ENCODE assay signal across 20 cellular contexts in genomic region chr20:19396466-19397081, GRCh38.
"Had no signal": no experiment of that assay in that cellular context is flagged by ENCODE, and none has a peak within 500 bp of the region (broad histone marks: within the 10 kb centered on the region; RNA-seq: fewer than 3 reads in every experiment).

No MANE protein-coding gene starts in this region.

- H3K27me3 ChIP-seq: esophagus muscularis mucosa, gastroesophageal sphincter, ovary, testis, upper lobe of left lung had no signal

- H3K4me1 ChIP-seq: esophagus muscularis mucosa, gastroesophageal sphincter, heart right ventricle, testis, upper lobe of left lung had no signal

- H3K27ac ChIP-seq: esophagus muscularis mucosa, gastroesophageal sphincter, heart right ventricle, ovary, testis, upper lobe of left lung, VCaP had no signal

- H3K4me1 Mint-ChIP-seq: memory B cell; naive B cell; stimulated activated memory B cell treated with anti-CD40 and anti-IgM and Interleukin-4, amounts not matched to agents 10 μg/mL and 1 μg/mL and 100 μg/mL, for 72 hours; T-helper 17 cell had no signal

- H3K27me3 Mint-ChIP-seq: memory B cell; stimulated activated memory B cell treated with anti-CD40 and anti-IgM and Interleukin-4, amounts not matched to agents 10 μg/mL and 1 μg/mL and 100 μg/mL, for 72 hours; T-helper 17 cell had no signal

- H3K9me3 ChIP-seq: ovary, testis had no signal

- H3K27ac Mint-ChIP-seq: activated naive CD4-positive, alpha-beta T cell treated with anti-CD3 and anti-CD28 coated beads, Interleukin-2, amount 50 U/mL, for 72 hours; memory B cell; naive B cell; stimulated activated memory B cell treated with anti-CD40 and anti-IgM and Interleukin-4, amounts not matched to agents 10 μg/mL and 1 μg/mL and 100 μg/mL, for 72 hours; T-helper 17 cell had no signal

- DNase-seq: activated CD4-positive, alpha-beta T cell treated with anti-CD3 and anti-CD28 coated beads, Interleukin-2, amount 50 U/mL, for 4 hours; activated CD4-positive, CD25-positive, alpha-beta regulatory T cell treated with anti-CD3 and anti-CD28 coated beads, Interleukin-2, amount 50 U/mL, for 72 hours; activated gamma-delta T cell treated with Interleukin-2 at 50 U/mL for 16 hours; dermis blood vessel endothelial cell; effector memory CD4-positive, alpha-beta T cell; heart right ventricle; kidney glomerular epithelial cell; left ventricle myocardium superior; naive B cell; ovary; stimulated activated CD4-positive, alpha-beta T cell treated with anti-CD3 and anti-CD28 coated beads, Interleukin-4, amount 100 ng/mL, for 24 hours; T-helper 17 cell; testis; upper lobe of left lung had no signal

- H3K4me3 Mint-ChIP-seq: memory B cell; naive B cell; stimulated activated memory B cell treated with anti-CD40 and anti-IgM and Interleukin-4, amounts not matched to agents 10 μg/mL and 1 μg/mL and 100 μg/mL, for 72 hours; T-helper 17 cell had no signal

- H3K36me3 Mint-ChIP-seq: memory B cell; stimulated activated memory B cell treated with anti-CD40 and anti-IgM and Interleukin-4, amounts not matched to agents 10 μg/mL and 1 μg/mL and 100 μg/mL, for 72 hours had no signal

- H3K4me3 ChIP-seq: esophagus muscularis mucosa, gastroesophageal sphincter, heart right ventricle, ovary, testis, upper lobe of left lung had no signal

- H3K36me3 ChIP-seq: esophagus muscularis mucosa, gastroesophageal sphincter, heart right ventricle, ovary, upper lobe of left lung had no signal
